In genomic region chr4:118087366-118087765, GRCh38 we compare ENCODE assay signal across 1 cellular context.
TF ChIP-seq lines count a peak whose summit lies in the region.

No MANE protein-coding gene starts in this region.

TF ChIP-seq in H1, 55 proteins besides CTCF, POLR2A, EP300 and RAD21:
- TF ChIP-seq CHD2 (IDR thresholded peaks at IDR 0.05; ENCODE audit: low read length): no peak
- TF ChIP-seq KDM1A (IDR thresholded peaks at IDR 0.05; ENCODE audit: borderline replicate concordance, low read length): no peak
- no peak for TF ChIP-seq SP2 (IDR thresholded peaks at IDR 0.05; ENCODE audit: low read length)
- TF ChIP-seq EGR1 (IDR thresholded peaks at IDR 0.05; ENCODE audit: borderline replicate concordance, low read depth, low read length): no peak
- no peak for TF ChIP-seq POLR2AphosphoS5 (IDR thresholded peaks at IDR 0.05; ENCODE audit: low read depth, low read length)
- TF ChIP-seq FOSL1 (IDR thresholded peaks at IDR 0.05; ENCODE audit: insufficient read depth, low read depth, low read length): no peak
- no peak for TF ChIP-seq HDAC6 (IDR thresholded peaks at IDR 0.05; ENCODE audit: low read depth, low read length)
- no peak for TF ChIP-seq BRCA1 (IDR thresholded peaks at IDR 0.05; ENCODE audit: low read depth, low read length)
- TF ChIP-seq PHF8 (conservative IDR thresholded peaks at IDR 0.05; ENCODE audit: low read depth, low read length): no peak
- TF ChIP-seq SUZ12 (IDR thresholded peaks at IDR 0.05; ENCODE audit: low read length): no peak
